Comparison of ENCODE assay signal across 22 cellular contexts in the genomic region with DNA sequence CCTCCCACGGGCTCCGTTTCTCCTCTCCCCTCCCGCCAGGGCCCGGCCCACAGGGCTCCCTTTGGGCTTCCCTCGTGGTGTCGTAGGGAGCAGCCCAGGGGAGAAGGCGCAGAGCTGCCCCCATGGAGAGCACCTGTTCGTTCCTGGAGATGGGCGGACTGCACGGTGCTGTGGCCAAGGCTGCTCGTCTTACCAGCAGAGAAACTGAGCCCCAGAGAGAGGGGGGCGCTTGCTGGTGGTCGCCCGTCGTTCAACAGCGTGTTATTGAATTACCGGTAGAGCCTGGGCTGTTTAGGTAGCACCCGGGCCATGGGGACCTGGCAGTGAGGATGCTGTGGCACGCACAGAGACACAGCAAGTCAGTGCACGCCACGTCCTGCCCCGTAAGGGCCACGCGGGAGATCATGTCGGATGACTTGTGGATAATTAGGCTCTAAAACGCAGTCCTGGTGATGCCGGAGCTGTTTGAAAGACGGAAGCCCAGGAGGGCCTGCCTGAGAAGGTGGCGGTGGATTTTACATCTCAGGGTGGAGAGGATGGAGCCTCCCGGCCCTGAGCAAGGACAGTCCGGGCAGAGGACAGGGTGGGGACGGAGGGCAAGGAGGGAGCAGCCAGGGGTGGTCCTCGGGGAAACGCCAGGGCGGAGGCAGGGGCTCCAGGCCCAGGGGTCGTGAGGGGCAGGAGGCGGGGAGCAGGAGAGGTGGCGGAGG.
A peak's percentile ranks its signal among the peaks of the same experiment; 100 is the strongest.
DNase-seq lines count a peak whose midpoint lies in the region; ATAC-seq, FAIRE-seq and TF ChIP-seq lines count a peak whose summit lies in the region.
"Had no signal": no experiment of that assay in that cellular context is flagged by ENCODE, and none has a peak within 500 bp of the region (broad histone marks: within the 10 kb centered on the region; RNA-seq: fewer than 3 reads in every experiment).

No MANE protein-coding gene starts in this region.

- DNase-seq in BE2C (peak; percentile 6), RWPE2 (ENCODE audit: low spot score) (peak; percentile 30), right cardiac atrium (peak; percentile 12 to 48 (median 41)), posterior vena cava (ENCODE audit: low spot score) (peak; percentile 76), NCI-H748 (lab: John Stamatoyannopoulos, UW; ENCODE audit: unreplicated experiment) (no peak), HTR-8/SVneo (ENCODE audit: insufficient read length, low spot score) (no peak), GM19239 (ENCODE audit: insufficient read length, low spot score) (no peak)
- DNase-seq: activated CD4-positive, alpha-beta T cell treated with anti-CD3 and anti-CD28 coated beads, Interleukin-2, amount 50 U/mL, for 48 hours; CD8-positive, alpha-beta memory T cell; DMS79; effector CD8-positive, alpha-beta T cell; GM23248; mammary epithelial cell; MG63; NCI-H1694 treated with DMSO at 0.1 percent for 48 hours; NCI-H510A had no signal

- H3K36me3 ChIP-seq in BE2C (no peaks in the 10 kb centered on the region), RWPE2 (ENCODE audit: low read depth) (no peaks in the 10 kb centered on the region)
- H3K36me3 ChIP-seq: MG63 had no signal

- 91% methylated on average over 38 of the region's 38 CpGs for WGBS in right cardiac atrium

- no peak for ATAC-seq in RWPE2 (ENCODE audit: low read depth)
- no peak for ATAC-seq in right cardiac atrium
- ATAC-seq in GM21526 (IDR thresholded peaks at IDR 0.05; ENCODE audit: low FRiP score, unreplicated experiment), result no peak
- ATAC-seq: naive thymus-derived CD8-positive, alpha-beta T cell; psoas muscle; stimulated activated naive B cell treated with anti-CD40 and anti-IgM and Interleukin-4, amounts not matched to agents 10 μg/mL and 1 μg/mL and 100 μg/mL, for 72 hours; T-cell had no signal

- no peak for FAIRE-seq in HTR-8/SVneo (lab: Jason Lieb, UNC)
- no peak for FAIRE-seq in GM19239 (lab: Jason Lieb, UNC)

- H3K27ac ChIP-seq in RWPE2 (ENCODE audit: poor library complexity, severe bottlenecking) (no peak overlapping the region), right cardiac atrium (ENCODE audit: low read length) (no peak overlapping the region)
- H3K27ac ChIP-seq: cardiac muscle cell, GM23248, psoas muscle had no signal

- H3K4me3 ChIP-seq in BE2C (ENCODE audit: low read depth, low read length), result no peak overlapping the region
- H3K4me3 ChIP-seq in RWPE2 (ENCODE audit: severe bottlenecking), result no peak overlapping the region
- H3K4me3 ChIP-seq in right cardiac atrium (ENCODE audit: low read length), result no peak overlapping the region
- H3K4me3 ChIP-seq: cardiac muscle cell, GM23248, MG63, psoas muscle had no signal

- TF ChIP-seq CTCF in BE2C (IDR thresholded peaks at IDR 0.05; ENCODE audit: low read depth, low read length), result no peak
- TF ChIP-seq CTCF in RWPE2 (IDR thresholded peaks at IDR 0.05; ENCODE audit: poor library complexity, severe bottlenecking), result no peak

- no peaks in the 10 kb centered on the region for H3K4me1 ChIP-seq in BE2C
- H3K4me1 ChIP-seq in RWPE2 (ENCODE audit: insufficient read depth, poor library complexity, severe bottlenecking), result no peaks in the 10 kb centered on the region
- H3K4me1 ChIP-seq in right cardiac atrium (ENCODE audit: control insufficient read depth, insufficient read depth, low read length), result no peaks in the 10 kb centered on the region
- H3K4me1 ChIP-seq: psoas muscle had no signal

- intact Hi-C loops in right cardiac atrium (cut with DNase I) (no loop called here), posterior vena cava (cut with DNase I) (no loop called here)

- no peaks in the 10 kb centered on the region for H3K9me3 ChIP-seq in BE2C
- H3K9me3 ChIP-seq in RWPE2 (ENCODE audit: severe bottlenecking), result no peaks in the 10 kb centered on the region
- no peaks in the 10 kb centered on the region for H3K9me3 ChIP-seq in right cardiac atrium (ENCODE audit: control insufficient read depth, low read length)
- H3K9me3 ChIP-seq: MG63, psoas muscle had no signal

- no peaks in the 10 kb centered on the region for H3K27me3 ChIP-seq in BE2C
- peaks cover 3% of the 10 kb centered on the region for H3K27me3 ChIP-seq in RWPE2 (ENCODE audit: insufficient read depth, poor library complexity, severe bottlenecking)
- H3K27me3 ChIP-seq in right cardiac atrium (ENCODE audit: control insufficient read depth, insufficient read depth), result no peaks in the 10 kb centered on the region
- H3K27me3 ChIP-seq: cardiac muscle cell, MG63 had no signal

Comparison
In these comparisons a context has a peak if more than half of its experiments do, and no peak if none do; other contexts are left out.
1. DNase-seq: peak in BE2C (single experiment), RWPE2 (single experiment), right cardiac atrium (3 of 3) and posterior vena cava (single experiment); none in NCI-H748 (single experiment), HTR-8/SVneo (single experiment) and GM19239 (single experiment).